In genomic region chr4:47463235-47463956, GRCh38 we compare ENCODE assay signal across 1 cellular context.
A peak's percentile ranks its signal among the peaks of the same experiment; 100 is the strongest.
TF ChIP-seq lines count a peak whose summit lies in the region.

TSS of gene COMMD8 (minus strand) at chr4:47463702. CDS start at chr4:47463651, 51 bp downstream.

TF ChIP-seq in H1, 55 proteins besides CTCF, POLR2A, EP300 and RAD21 (continued from another document):
- TF ChIP-seq SP4 (IDR thresholded peaks at IDR 0.05; ENCODE audit: low read length) (peak; percentile 61; the same call in 1 of the 2 replicates), SAP30 (IDR thresholded peaks at IDR 0.05; ENCODE audit: insufficient read depth, insufficient replicate concordance, low read length) (no peak), SIRT6 (IDR thresholded peaks at IDR 0.05; ENCODE audit: low read length) (no peak), FOSL1 (IDR thresholded peaks at IDR 0.05; ENCODE audit: insufficient read depth, low read depth, low read length) (no peak), BACH1 (IDR thresholded peaks at IDR 0.05; ENCODE audit: low read length) (no peak), GTF2F1 (IDR thresholded peaks at IDR 0.05; ENCODE audit: borderline replicate concordance, low read depth, low read length) (no peak), JUND (IDR thresholded peaks at IDR 0.05; ENCODE audit: low read length) (0 out of 2 replicates have a peak, but pooled peaks have one; percentile 21), ASH2L (IDR thresholded peaks at IDR 0.05; ENCODE audit: low read length) (peak; percentile 99), CBX8 (IDR thresholded peaks at IDR 0.05; ENCODE audit: borderline replicate concordance, low read depth, low read length) (no peak), CHD1 (IDR thresholded peaks at IDR 0.05; ENCODE audit: low read depth, low read length) (no peak), YY1 (IDR thresholded peaks at IDR 0.05; ENCODE audit: low read depth, low read length) (peak; percentile 72), SIN3A (conservative IDR thresholded peaks at IDR 0.05 in 1 of 2, IDR thresholded peaks at IDR 0.05 in 1 of 2; ENCODE audit: low read depth in 1 of 2, low read length in 2 of 2) (peak; percentile 83 to 94; a peak in 3 of 4 replicates), NANOG (IDR thresholded peaks at IDR 0.05; ENCODE audit: insufficient read depth, low read depth, low read length, poor library complexity, severe bottlenecking) (peak; percentile 35), RBBP5 (IDR thresholded peaks at IDR 0.05; ENCODE audit: borderline replicate concordance, low read depth, low read length) (peak; percentile 100), NRF1 (IDR thresholded peaks at IDR 0.05; ENCODE audit: low read depth, low read length) (peak; percentile 95), SUZ12 (IDR thresholded peaks at IDR 0.05; ENCODE audit: low read length) (no peak), USF2 (IDR thresholded peaks at IDR 0.05; ENCODE audit: low read length) (peak; percentile 99), TBP (IDR thresholded peaks at IDR 0.05; ENCODE audit: low read depth, low read length) (peak; percentile 50; the same call in 1 of the 2 replicates), EGR1 (IDR thresholded peaks at IDR 0.05; ENCODE audit: borderline replicate concordance, low read depth, low read length) (peak; percentile 94), CBX5 (IDR thresholded peaks at IDR 0.05; ENCODE audit: low read depth, low read length) (no peak), CEBPB (IDR thresholded peaks at IDR 0.05; ENCODE audit: low read depth, low read length) (peak; percentile 17; the same call in 1 of the 2 replicates), CREB1 (IDR thresholded peaks at IDR 0.05) (peak; percentile 69), TCF12 (IDR thresholded peaks at IDR 0.05; ENCODE audit: low read depth, low read length) (peak; percentile 64; the same call in 1 of the 2 replicates), BRCA1 (IDR thresholded peaks at IDR 0.05; ENCODE audit: low read depth, low read length) (no peak), TAF1 (IDR thresholded peaks at IDR 0.05; ENCODE audit: low read depth, low read length) (peak; percentile 69), ATF3 (IDR thresholded peaks at IDR 0.05; ENCODE audit: insufficient read depth, low read depth, low read length) (peak; percentile 98), RXRA (IDR thresholded peaks at IDR 0.05; ENCODE audit: insufficient read depth, low read depth, low read length) (0 out of 2 replicates have a peak, but pooled peaks have one; percentile 22), KDM1A (IDR thresholded peaks at IDR 0.05; ENCODE audit: borderline replicate concordance, low read length) (no peak), PHF8 (conservative IDR thresholded peaks at IDR 0.05; ENCODE audit: low read depth, low read length) (peak; percentile 54; the same call in 1 of the 2 replicates), RNF2 (IDR thresholded peaks at IDR 0.05; ENCODE audit: borderline replicate concordance, low read depth, low read length, missing control alignments, poor library complexity, severe bottlenecking) (no peak), CHD7 (IDR thresholded peaks at IDR 0.05; ENCODE audit: insufficient replicate concordance, low read length) (no peak), POU5F1 (IDR thresholded peaks at IDR 0.05; ENCODE audit: low read depth, low read length) (0 out of 2 replicates have a peak, but pooled peaks have one; percentile 9), POLR2AphosphoS5 (IDR thresholded peaks at IDR 0.05; ENCODE audit: low read depth, low read length) (no peak; the same call in 1 of the 2 replicates), MAX (IDR thresholded peaks at IDR 0.05) (peak; percentile 96), TAF7 (optimal IDR thresholded peaks at IDR 0.05; ENCODE audit: borderline replicate concordance, low read depth, low read length) (peak; percentile 68), SRF (IDR thresholded peaks at IDR 0.05; ENCODE audit: low read depth, low read length) (0 out of 2 replicates have a peak, but pooled peaks have one; percentile 27), ATF2 (IDR thresholded peaks at IDR 0.05; ENCODE audit: low read length) (peak; percentile 62; the same call in 1 of the 2 replicates), SIX5 (IDR thresholded peaks at IDR 0.05; ENCODE audit: low read depth, low read length) (no peak), EZH2 (IDR thresholded peaks at IDR 0.05; ENCODE audit: low read depth, low read length, severe bottlenecking) (no peak)
